Comparison of ENCODE assay signal across 23 cellular contexts in genomic region chr16:73636196-73636595, GRCh38.
DNase-seq lines count a peak whose midpoint lies in the region; ATAC-seq, FAIRE-seq and TF ChIP-seq lines count a peak whose summit lies in the region.
"Had no signal": no experiment of that assay in that cellular context is flagged by ENCODE, and none has a peak within 500 bp of the region (broad histone marks: within the 10 kb centered on the region; RNA-seq: fewer than 3 reads in every experiment).

No MANE protein-coding gene starts in this region.

- no peak for TF ChIP-seq CTCF in HepG2 (CRISPR knock-in tag; IDR thresholded peaks at IDR 0.05)
- no peak for TF ChIP-seq CTCF in right lobe of liver (IDR thresholded peaks at IDR 0.05)
- TF ChIP-seq CTCF in WTC11 (IDR thresholded peaks at IDR 0.05): no peak
- TF ChIP-seq CTCF in H1 (IDR thresholded peaks at IDR 0.05; ENCODE audit: control extremely low read depth in 1 of 3, insufficient read depth in 1 of 3, low read depth in 1 of 3, low read length in 3 of 3): no peak

- no peak overlapping the region for H3K56ac ChIP-seq in H1 (replicated peaks; ENCODE audit: insufficient read length, low read depth, low read length)

- CTCF ChIA-PET in HepG2 (lab: Yijun Ruan, JAX; ENCODE audit: low intra/inter-chr PET ratio, low total read pairs) (no interaction called here), WTC11 (lab: Charles Lee) (no interaction called here), H1 (lab: Charles Lee; ENCODE audit: partially characterized antibody) (no interaction called here)

- no peak overlapping the region for H4K5ac ChIP-seq in H1 (ENCODE audit: insufficient read length, low read depth, low read length)

- no peak overlapping the region for H3K4ac ChIP-seq in H1 (replicated peaks; ENCODE audit: insufficient read length, low read depth, low read length)

- H3K9ac ChIP-seq in HepG2 (ENCODE audit: insufficient read depth, low read depth, low read length) (no peak overlapping the region), H1 (replicated peaks in 1 of 4; ENCODE audit: extremely low read depth in 1 of 4, low read depth in 3 of 4, low read length in 3 of 4) (no peak overlapping the region)
- H3K9ac ChIP-seq: BLaER1 treated with 17β-estradiol and CSF1 and Interleukin-3, amounts not matched to agents 10 nM and 100 nM had no signal

- H2BK5ac ChIP-seq in H1 (ENCODE audit: low read depth, low read length): no peak overlapping the region

- H3K23ac ChIP-seq in H1 (ENCODE audit: insufficient read length): no peak overlapping the region

- peaks cover 25% of the 10 kb centered on the region for H3K36me3 Mint-ChIP-seq in WTC11
- H3K36me3 Mint-ChIP-seq: CD8-positive, alpha-beta T cell had no signal

- no peak overlapping the region for H2BK12ac ChIP-seq in H1 (ENCODE audit: low read depth, low read length)

- DNase-seq in HepG2 (ENCODE audit: low spot score): no peak
- no peak for DNase-seq in right lobe of liver
- DNase-seq in WTC11 (ENCODE audit: low spot score): no peak
- no peak for DNase-seq in H1 (ENCODE audit: low read depth in 1 of 2, low spot score in 2 of 2)
- DNase-seq in SHP77 treated with DMSO at 0.1 percent for 48 hours (lab: John Stamatoyannopoulos, UW): no peak
- no peak for DNase-seq in activated CD4-positive, CD25-positive, alpha-beta regulatory T cell treated with anti-CD3 and anti-CD28 coated beads, Interleukin-2, amount 50 U/mL, for 72 hours
- DNase-seq: AML-193; Caco-2; Calu3; CD4-positive, alpha-beta T cell; CD8-positive, alpha-beta T cell; DMS79 treated with DMSO at 0.1 percent for 48 hours; GF-D8 had no signal

- H4K20me1 ChIP-seq in HepG2 (ENCODE audit: insufficient read depth, low read length) (no peaks in the 10 kb centered on the region), H1 (replicated peaks in 1 of 2; ENCODE audit: control insufficient read depth in 1 of 2, insufficient read depth in 2 of 2, low read length in 2 of 2) (no peaks in the 10 kb centered on the region)
- H4K20me1 ChIP-seq: BLaER1 treated with 17β-estradiol and CSF1 and Interleukin-3, amounts not matched to agents 10 nM and 100 nM had no signal

- no peak overlapping the region for H2BK120ac ChIP-seq in H1 (replicated peaks; ENCODE audit: low read depth, low read length)

- H3K36me3 ChIP-seq in HepG2 (replicated peaks in 1 of 2; ENCODE audit: control insufficient read depth in 1 of 2, insufficient read depth in 2 of 2, low read length in 2 of 2) (no peaks in the 10 kb centered on the region), right lobe of liver (no peaks in the 10 kb centered on the region), H1 (ENCODE audit: control insufficient read depth in 2 of 4, insufficient read depth in 4 of 4, low read length in 3 of 4) (peaks cover 0 to 3% (median 0%) of the 10 kb centered on the region in 4 experiments; a peak in 1 of 8 replicates)
- H3K36me3 ChIP-seq: BLaER1 treated with 17β-estradiol and CSF1 and Interleukin-3, amounts not matched to agents 10 nM and 100 nM had no signal

- in situ Hi-C loops in HepG2 (cut with HindIII; ENCODE audit: extremely low pct_ligation_motif_present, low pct_unique_long_range_greater_than_20kb): no loop called here

- H3K79me2 ChIP-seq in HepG2 (ENCODE audit: insufficient read depth, low read length) (no peaks in the 10 kb centered on the region), H1 (ENCODE audit: control insufficient read depth in 1 of 2, insufficient read depth in 2 of 2, low read length in 2 of 2) (no peaks in the 10 kb centered on the region)

- H3K4me3 ChIP-seq in HepG2 (replicated peaks in 1 of 3; ENCODE audit: insufficient read depth in 1 of 3, low read depth in 2 of 3, low read length in 3 of 3): no peak overlapping the region
- no peak overlapping the region for H3K4me3 ChIP-seq in right lobe of liver
- no peak overlapping the region for H3K4me3 ChIP-seq in H1 (ENCODE audit: extremely low read depth in 1 of 4, insufficient read depth in 2 of 4, low read depth in 3 of 4, low read length in 4 of 4)
- H3K4me3 ChIP-seq: A549; BLaER1 treated with 17β-estradiol and CSF1 and Interleukin-3, amounts not matched to agents 10 nM and 100 nM had no signal

- H3K14ac ChIP-seq in H1 (ENCODE audit: insufficient read length): no peak overlapping the region

- H2BK20ac ChIP-seq in H1 (ENCODE audit: low read length): no peak overlapping the region

- no peak overlapping the region for H3K27ac Mint-ChIP-seq in WTC11
- H3K27ac Mint-ChIP-seq: B cell; CD4-positive, alpha-beta T cell; CD8-positive, alpha-beta T cell had no signal

- intact Hi-C loops in HepG2 (cut with micrococcal nuclease; ENCODE audit: unreplicated experiment) (no loop called here), right lobe of liver (cut with DNase I) (no loop called here)

- ATAC-seq in HepG2: no peak
- no peak for ATAC-seq in right lobe of liver
- no peak for ATAC-seq in WTC11
- no peak for ATAC-seq in HG03378 (IDR thresholded peaks at IDR 0.05; ENCODE audit: unreplicated experiment)
- ATAC-seq: A549; CD8-positive, alpha-beta T cell had no signal

- H3K27me3 Mint-ChIP-seq in WTC11 (ENCODE audit: low read depth): no peaks in the 10 kb centered on the region; the same call in 1 of the 2 replicates
- H3K27me3 Mint-ChIP-seq: B cell; CD4-positive, alpha-beta T cell had no signal

- H3K23me2 ChIP-seq in H1 (ENCODE audit: low read depth, low read length): 0 out of 2 replicates have a peak, but pooled peaks cover 2% of the 10 kb centered on the region

- H4K91ac ChIP-seq in H1 (replicated peaks; ENCODE audit: insufficient read length, low read length): no peak overlapping the region

- no peak overlapping the region for H3K4me3 Mint-ChIP-seq in WTC11
- H3K4me3 Mint-ChIP-seq: B cell; CD4-positive, alpha-beta T cell; CD8-positive, alpha-beta T cell had no signal

- H3K18ac ChIP-seq in H1 (ENCODE audit: extremely low read depth, low read length): no peak overlapping the region

- H3K27ac ChIP-seq in HepG2 (ENCODE audit: extremely low read length, insufficient read depth, low read length) (no peak overlapping the region), right lobe of liver (no peak overlapping the region), H1 (ENCODE audit: low read depth, low read length) (no peak overlapping the region)
- H3K27ac ChIP-seq: 22Rv1; A549; BLaER1 treated with 17β-estradiol and CSF1 and Interleukin-3, amounts not matched to agents 10 nM and 100 nM; C4-2B had no signal

- no peaks in the 10 kb centered on the region for H3K27me3 ChIP-seq in HepG2 (ENCODE audit: control insufficient read depth in 1 of 2, insufficient read depth in 2 of 2, low read length in 2 of 2)
- H3K27me3 ChIP-seq in right lobe of liver: no peaks in the 10 kb centered on the region
- H3K27me3 ChIP-seq in H1 (replicated peaks in 1 of 4; ENCODE audit: control insufficient read depth in 3 of 4, extremely low read depth in 1 of 4, insufficient read depth in 3 of 4, low read length in 3 of 4): no peaks in the 10 kb centered on the region
- H3K27me3 ChIP-seq: BLaER1 treated with 17β-estradiol and CSF1 and Interleukin-3, amounts not matched to agents 10 nM and 100 nM had no signal

- no peak overlapping the region for H4K8ac ChIP-seq in H1 (ENCODE audit: extremely low read depth, insufficient read depth, low read length)

- H3K79me1 ChIP-seq in H1 (ENCODE audit: low read depth, low read length): no peaks in the 10 kb centered on the region

- peaks cover 59% of the 10 kb centered on the region for H3K9me3 Mint-ChIP-seq in WTC11

- H2AFZ ChIP-seq in HepG2 (ENCODE audit: low read length) (no peak overlapping the region), H1 (ENCODE audit: low read length) (no peak overlapping the region)

- no peak for TF ChIP-seq POLR2A in HepG2 (IDR thresholded peaks at IDR 0.05; ENCODE audit: insufficient read depth in 1 of 2, low read depth in 2 of 2, low read length in 2 of 2)
- no peak for TF ChIP-seq POLR2A in right lobe of liver (IDR thresholded peaks at IDR 0.05)
- TF ChIP-seq POLR2A in H1 (IDR thresholded peaks at IDR 0.05; ENCODE audit: control extremely low read depth in 1 of 2, low read depth in 2 of 2, low read length in 2 of 2): no peak

- 0% methylated on average over 2 of the region's 2 CpGs for WGBS in HepG2 (ENCODE audit: low lambda C conversion rate)
- 45% methylated on average over 2 of the region's 2 CpGs for WGBS in right lobe of liver (ENCODE audit: insufficient coverage, low coverage, low lambda C conversion rate, missing lambda C conversion rate)
- 87% methylated on average over 2 of the region's 2 CpGs; no CpG with 5 or more reads in 1 of the 2 experiments for WGBS in H1 (ENCODE audit: extremely low coverage in 1 of 2, insufficient coverage in 1 of 2, insufficient read length in 1 of 2, insufficient replicate concordance in 2 of 2, low coverage in 1 of 2, low lambda C conversion rate in 2 of 2, missing lambda C conversion rate in 1 of 2), 2 experiments

- TF ChIP-seq RAD21 in HepG2 (CRISPR knock-in tag; IDR thresholded peaks at IDR 0.05) (no peak), H1 (IDR thresholded peaks at IDR 0.05 in 1 of 2, conservative IDR thresholded peaks at IDR 0.05 in 1 of 2; ENCODE audit: low read depth in 2 of 2, low read length in 2 of 2) (no peak)

- H2AK5ac ChIP-seq in H1 (ENCODE audit: low read depth, low read length): no peak overlapping the region

- H3K9me3 ChIP-seq in HepG2 (ENCODE audit: low read length): peaks cover 23% of the 10 kb centered on the region
- H3K9me3 ChIP-seq in right lobe of liver: no peaks in the 10 kb centered on the region
- H3K9me3 ChIP-seq in H1 (ENCODE audit: insufficient read depth in 2 of 2, low read depth in 1 of 2, low read length in 1 of 2): peaks cover 12 to 13% of the 10 kb centered on the region in 2 experiments

- H3K4me2 ChIP-seq in HepG2 (ENCODE audit: low read depth, low read length): no peak overlapping the region
- H3K4me2 ChIP-seq in H1 (ENCODE audit: insufficient read depth in 1 of 2, low read depth in 2 of 2, low read length in 2 of 2): no peak overlapping the region
- H3K4me2 ChIP-seq: A549; BLaER1 treated with 17β-estradiol and CSF1 and Interleukin-3, amounts not matched to agents 10 nM and 100 nM had no signal

- peaks cover 15% of the 10 kb centered on the region for H3K4me1 Mint-ChIP-seq in WTC11
- H3K4me1 Mint-ChIP-seq: B cell had no signal

- TF ChIP-seq EP300 in HepG2 (IDR thresholded peaks at IDR 0.05; ENCODE audit: low read depth in 2 of 2, low read length in 2 of 2) (no peak), HepG2 (CRISPR knock-in tag; IDR thresholded peaks at IDR 0.05; ENCODE audit: borderline replicate concordance) (no peak), H1 (IDR thresholded peaks at IDR 0.05; ENCODE audit: borderline replicate concordance in 1 of 2, low read depth in 2 of 2, low read length in 2 of 2) (no peak)

- no peaks in the 10 kb centered on the region for H3K4me1 ChIP-seq in HepG2 (ENCODE audit: insufficient read depth, low read length)
- no peaks in the 10 kb centered on the region for H3K4me1 ChIP-seq in right lobe of liver
- H3K4me1 ChIP-seq in H1 (replicated peaks in 1 of 4; ENCODE audit: control insufficient read depth in 3 of 4, insufficient read depth in 4 of 4, low read length in 3 of 4): no peaks in the 10 kb centered on the region
- H3K4me1 ChIP-seq: A549; BLaER1 treated with 17β-estradiol and CSF1 and Interleukin-3, amounts not matched to agents 10 nM and 100 nM; Caco-2 had no signal

- no peak for FAIRE-seq in HepG2 (lab: Jason Lieb, UNC)
- no peak for FAIRE-seq in H1 (lab: Jason Lieb, UNC)
- FAIRE-seq: A549, D721Med, G401.6, GM12891, GM19239 had no signal

- POLR2A ChIA-PET in HepG2 (lab: Yijun Ruan, JAX): no interaction called here
- POLR2A ChIA-PET in WTC11 (lab: Charles Lee): no interaction called here
- POLR2A ChIA-PET in H1 (lab: Charles Lee; ENCODE audit: partially characterized antibody): no interaction called here

- H2BK15ac ChIP-seq in H1 (ENCODE audit: low read length): no peak overlapping the region

- no TSS peak for BruUV-seq in HepG2 (replicated peaks; lab: Mats Ljungman, UMichigan)
